ENCODE assay signal across 22 cellular contexts in the genomic region with DNA sequence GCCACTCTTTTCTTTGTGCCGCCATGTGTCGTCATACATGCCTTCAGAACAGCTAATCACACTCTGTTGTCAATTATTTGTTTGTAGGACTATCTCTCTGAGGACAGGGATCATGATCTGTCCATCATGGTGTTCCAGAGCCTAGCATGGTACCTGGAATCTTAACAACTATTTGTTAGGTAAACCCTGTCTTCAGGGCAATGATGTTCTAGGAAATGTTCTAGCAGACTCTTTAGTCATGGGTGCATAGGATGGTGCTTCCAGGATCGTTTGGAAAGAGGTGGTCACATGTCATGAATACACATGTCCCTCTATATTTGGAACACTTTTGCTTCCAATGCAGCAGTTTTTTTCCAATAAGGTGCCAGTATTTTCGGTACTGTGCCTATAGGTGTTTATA. TPM values are rescaled to one million over a fixed set of nuclear protein-coding genes. Genes with fewer than 3 reads are reported as not detected.
A peak's percentile ranks its signal among the peaks of the same experiment; 100 is the strongest.
DNase-seq lines count a peak whose midpoint lies in the region; ATAC-seq, FAIRE-seq and TF ChIP-seq lines count a peak whose summit lies in the region.
"Had no signal": no experiment of that assay in that cellular context is flagged by ENCODE, and none has a peak within 500 bp of the region (broad histone marks: within the 10 kb centered on the region; RNA-seq: fewer than 3 reads in every experiment).

No MANE protein-coding gene starts in this region.

- no peak for ATAC-seq in activated CD8-positive, alpha-beta memory T cell treated with anti-CD3 and anti-CD28 coated beads, Interleukin-2, amount 10 ng/mL, durations not matched to agents 7 days and 5 days
- ATAC-seq in gastrocnemius medialis (peak; percentile 57 to 85), HG03520 (IDR thresholded peaks at IDR 0.05; ENCODE audit: unreplicated experiment) (no peak), GM18858 (IDR thresholded peaks at IDR 0.05; ENCODE audit: unreplicated experiment) (no peak), GM21515 (IDR thresholded peaks at IDR 0.05; ENCODE audit: unreplicated experiment) (no peak)

- H3K4me1 Mint-ChIP-seq in activated CD8-positive, alpha-beta memory T cell treated with anti-CD3 and anti-CD28 coated beads, Interleukin-2, amount 10 ng/mL, durations not matched to agents 7 days and 5 days, result peaks cover 48% of the 10 kb centered on the region
- H3K4me1 Mint-ChIP-seq in activated naive CD8-positive, alpha-beta T cell (ENCODE audit: low read depth), result peaks cover 71% of the 10 kb centered on the region

- peak; percentile 9 for FAIRE-seq in GM18507 (lab: Jason Lieb, UNC)
- FAIRE-seq: endothelial cell of umbilical vein had no signal

- no peak overlapping the region for H3K4me3 ChIP-seq in gastrocnemius medialis
- H3K4me3 ChIP-seq: SK-N-MC, smooth muscle cell had no signal

- DNase-seq in activated CD8-positive, alpha-beta memory T cell treated with anti-CD3 and anti-CD28 coated beads, Interleukin-2, amount 10 ng/mL, durations not matched to agents 7 days and 5 days, result no peak
- no peak for DNase-seq in activated CD8-positive, alpha-beta memory T cell treated with anti-CD3 and anti-CD28 coated beads for 24 hours
- no peak for DNase-seq in GM18507 (ENCODE audit: extremely low spot score, insufficient read length, low read depth)
- DNase-seq in gastrocnemius medialis, result no peak
- DNase-seq: activated CD4-positive, CD25-positive, alpha-beta regulatory T cell; activated effector memory CD4-positive, alpha-beta T cell treated with Interleukin-2 at 50 U/mL for 16 hours; glutamatergic neuron; mammary epithelial cell; NCI-H2081; NK-92 treated with Interleukin-12 subunit alpha and Interleukin-12 subunit beta, amount 100 ng/mL, for 24 hours; stimulated activated CD4-positive, alpha-beta T cell treated with anti-CD3 and anti-CD28 coated beads, Interleukin-4, amount 100 ng/mL, for 4 hours; T1000 had no signal

- no peak for TF ChIP-seq POLR2A in gastrocnemius medialis (IDR thresholded peaks at IDR 0.05)

- H3K9me3 ChIP-seq in gastrocnemius medialis, result peaks cover 0 to 6% (median 6%) of the 10 kb centered on the region in 3 donors

- CTCF ChIA-PET in activated CD8-positive, alpha-beta memory T cell treated with anti-CD3 and anti-CD28 coated beads, Interleukin-2, amount 10 ng/mL, durations not matched to agents 7 days and 5 days (lab: Charles Lee), result interaction anchor here (2.8 to 4.0 kb wide), 3 partner anchors 18 to 109 kb away, joined by 13 to 43 read pairs (median 18); a partner anchor contains a TSS

- no peak overlapping the region for H3K4me3 Mint-ChIP-seq in activated CD8-positive, alpha-beta memory T cell treated with anti-CD3 and anti-CD28 coated beads, Interleukin-2, amount 10 ng/mL, durations not matched to agents 7 days and 5 days
- H3K4me3 Mint-ChIP-seq in activated naive CD8-positive, alpha-beta T cell, result no peak overlapping the region
- H3K4me3 Mint-ChIP-seq: type B pancreatic cell had no signal

- TF ChIP-seq CTCF in gastrocnemius medialis (IDR thresholded peaks at IDR 0.05 in 4 of 5, conservative IDR thresholded peaks at IDR 0.05 in 1 of 5), result no peak

- H3K9me3 Mint-ChIP-seq in activated CD8-positive, alpha-beta memory T cell treated with anti-CD3 and anti-CD28 coated beads, Interleukin-2, amount 10 ng/mL, durations not matched to agents 7 days and 5 days (ENCODE audit: low read depth), result peaks cover 3% of the 10 kb centered on the region
- H3K9me3 Mint-ChIP-seq in activated naive CD8-positive, alpha-beta T cell (ENCODE audit: low read depth), result no peaks in the 10 kb centered on the region

- H3K36me3 Mint-ChIP-seq in activated CD8-positive, alpha-beta memory T cell treated with anti-CD3 and anti-CD28 coated beads, Interleukin-2, amount 10 ng/mL, durations not matched to agents 7 days and 5 days, result peaks cover 7% of the 10 kb centered on the region
- H3K36me3 Mint-ChIP-seq in activated naive CD8-positive, alpha-beta T cell, result no peaks in the 10 kb centered on the region
- H3K36me3 Mint-ChIP-seq: type B pancreatic cell had no signal

- H3K36me3 ChIP-seq in gastrocnemius medialis, result no peaks in the 10 kb centered on the region

- in situ Hi-C loops in gastrocnemius medialis (cut with MboI; ENCODE audit: low sequenced_read_pairs in 4 of 4), result no loop called here

- H3K27me3 ChIP-seq in gastrocnemius medialis, result no peaks in the 10 kb centered on the region

- no peaks in the 10 kb centered on the region for H3K27me3 Mint-ChIP-seq in activated CD8-positive, alpha-beta memory T cell treated with anti-CD3 and anti-CD28 coated beads, Interleukin-2, amount 10 ng/mL, durations not matched to agents 7 days and 5 days
- no peaks in the 10 kb centered on the region for H3K27me3 Mint-ChIP-seq in activated naive CD8-positive, alpha-beta T cell

- intact Hi-C loops in gastrocnemius medialis (cut with DNase I; ENCODE audit: low total_unique reads), result no loop called here

- peak overlapping the region; percentile 99 for H3K27ac Mint-ChIP-seq in activated CD8-positive, alpha-beta memory T cell treated with anti-CD3 and anti-CD28 coated beads, Interleukin-2, amount 10 ng/mL, durations not matched to agents 7 days and 5 days
- H3K27ac Mint-ChIP-seq in activated naive CD8-positive, alpha-beta T cell, result peak overlapping the region; percentile 28
- H3K27ac Mint-ChIP-seq: type B pancreatic cell had no signal

- peak overlapping the region in 1 of 4 donors; percentile 64 for H3K27ac ChIP-seq in gastrocnemius medialis
- H3K27ac ChIP-seq: HL-60 had no signal

- H3K4me1 ChIP-seq in gastrocnemius medialis, result peaks cover 0 to 33% of the 10 kb centered on the region in 2 donors

RNA-seq across cellular contexts. Expression of a gene that starts 18.2 kb away (rescaled TPM):
- 10 to 100 TPM; 54.8 to 64.3 TPM for total RNA-seq in activated CD8-positive, alpha-beta memory T cell treated with anti-CD3 and anti-CD28 coated beads, Interleukin-2, amount 10 ng/mL, durations not matched to agents 7 days and 5 days
- total RNA-seq in gastrocnemius medialis, result 10 to 100 TPM; 17.5 to 33.1 (median 19.5) TPM
- total RNA-seq: A673 had no signal

Comparison
In these comparisons a context has a peak if more than half of its experiments do, and no peak if none do; other contexts are left out.
1. ATAC-seq: peak in gastrocnemius medialis (2 of 2); none in activated CD8-positive, alpha-beta memory T cell treated with anti-CD3 and anti-CD28 coated beads, Interleukin-2, amount 10 ng/mL, durations not matched to agents 7 days and 5 days (single experiment), HG03520 (single experiment), GM18858 (single experiment) and GM21515 (single experiment).